In genomic region chr4:182829196-182829595, GRCh38 we compare ENCODE assay signal across 14 cellular contexts.
DNase-seq lines count a peak whose midpoint lies in the region; ATAC-seq, FAIRE-seq and TF ChIP-seq lines count a peak whose summit lies in the region.
"Had no signal": no experiment of that assay in that cellular context is flagged by ENCODE, and none has a peak within 500 bp of the region (broad histone marks: within the 10 kb centered on the region; RNA-seq: fewer than 3 reads in every experiment).

No MANE protein-coding gene starts in this region.

- H3K4me2 ChIP-seq in H1 (ENCODE audit: insufficient read depth in 1 of 2, low read depth in 2 of 2, low read length in 2 of 2) = no peak overlapping the region
- no peak overlapping the region for H3K4me2 ChIP-seq in osteoblast (ENCODE audit: insufficient read depth, low read length)
- H3K4me2 ChIP-seq: A549 had no signal

- H3K36me3 ChIP-seq in H1 (ENCODE audit: control insufficient read depth in 2 of 4, insufficient read depth in 4 of 4, low read length in 3 of 4) (no peaks in the 10 kb centered on the region), osteoblast (ENCODE audit: insufficient read depth, low read length) (no peaks in the 10 kb centered on the region)
- H3K36me3 ChIP-seq: BE2C had no signal

- no peak overlapping the region for H2BK120ac ChIP-seq in H1 (replicated peaks; ENCODE audit: low read depth, low read length)

- FAIRE-seq in GM12891 (lab: Jason Lieb, UNC) (peak; percentile 68), H1 (lab: Jason Lieb, UNC) (no peak)
- FAIRE-seq: A549 had no signal

- H3K36me3 Mint-ChIP-seq in WTC11 = peaks cover 4% of the 10 kb centered on the region; the same call in 1 of the 2 replicates
- H3K36me3 Mint-ChIP-seq: CD8-positive, alpha-beta memory T cell had no signal

- TF ChIP-seq POLR2A in GM12891 (IDR thresholded peaks at IDR 0.05; ENCODE audit: low read depth, low read length) (no peak), H1 (IDR thresholded peaks at IDR 0.05; ENCODE audit: control extremely low read depth in 1 of 2, low read depth in 2 of 2, low read length in 2 of 2) (no peak)

- TF ChIP-seq RAD21 in H1 (IDR thresholded peaks at IDR 0.05 in 1 of 2, conservative IDR thresholded peaks at IDR 0.05 in 1 of 2; ENCODE audit: low read depth in 2 of 2, low read length in 2 of 2) = no peak

- H2AFZ ChIP-seq in H1 (ENCODE audit: low read length) (peak overlapping the region; percentile 58; the same call in 1 of the 2 replicates), osteoblast (ENCODE audit: low read length) (no peak overlapping the region)

- peak overlapping the region; percentile 89 for H4K8ac ChIP-seq in H1 (ENCODE audit: extremely low read depth, insufficient read depth, low read length)

- peaks cover 6% of the 10 kb centered on the region for H3K27me3 Mint-ChIP-seq in WTC11 (ENCODE audit: low read depth)

- H3K18ac ChIP-seq in H1 (ENCODE audit: extremely low read depth, low read length) = no peak overlapping the region

- H3K27me3 ChIP-seq in H1 (replicated peaks in 1 of 4; ENCODE audit: control insufficient read depth in 3 of 4, extremely low read depth in 1 of 4, insufficient read depth in 3 of 4, low read length in 3 of 4) (no peaks in the 10 kb centered on the region), osteoblast (ENCODE audit: insufficient read depth, low read length) (peaks cover 17% of the 10 kb centered on the region)
- H3K27me3 ChIP-seq: BE2C had no signal

- H2AK5ac ChIP-seq in H1 (ENCODE audit: low read depth, low read length) = no peak overlapping the region

- no peaks in the 10 kb centered on the region for H3K23me2 ChIP-seq in H1 (ENCODE audit: low read depth, low read length)

- H3K27ac ChIP-seq in H1 (ENCODE audit: low read depth, low read length) (no peak overlapping the region), osteoblast (ENCODE audit: low read depth, low read length) (no peak overlapping the region)
- H3K27ac ChIP-seq: A549 had no signal

- H3K56ac ChIP-seq in H1 (replicated peaks; ENCODE audit: insufficient read length, low read depth, low read length) = no peak overlapping the region

- no peaks in the 10 kb centered on the region for H4K20me1 ChIP-seq in H1 (replicated peaks in 1 of 2; ENCODE audit: control insufficient read depth in 1 of 2, insufficient read depth in 2 of 2, low read length in 2 of 2)
- H4K20me1 ChIP-seq in osteoblast (ENCODE audit: insufficient read depth, low read length) = no peaks in the 10 kb centered on the region

- no peak overlapping the region for H3K4ac ChIP-seq in H1 (replicated peaks; ENCODE audit: insufficient read length, low read depth, low read length)

- no peak overlapping the region for H4K91ac ChIP-seq in H1 (replicated peaks; ENCODE audit: insufficient read length, low read length)

- no peak overlapping the region for H3K9ac ChIP-seq in H1 (replicated peaks in 1 of 4; ENCODE audit: extremely low read depth in 1 of 4, low read depth in 3 of 4, low read length in 3 of 4)

- no peak for ATAC-seq in WTC11
- ATAC-seq: A549 had no signal

- no peak overlapping the region for H3K14ac ChIP-seq in H1 (ENCODE audit: insufficient read length)

- no peak overlapping the region for H3K4me3 Mint-ChIP-seq in WTC11
- H3K4me3 Mint-ChIP-seq: CD8-positive, alpha-beta memory T cell; H9 had no signal

- H2BK15ac ChIP-seq in H1 (ENCODE audit: low read length) = peak overlapping the region; percentile 95; the same call in 1 of the 2 replicates

- DNase-seq in GM12891 (ENCODE audit: insufficient read length, low spot score) (no peak), H1 (ENCODE audit: low read depth in 1 of 2, low spot score in 2 of 2) (no peak), osteoblast (ENCODE audit: insufficient read length, low spot score, missing footprints) (peak; percentile 38), WTC11 (ENCODE audit: low spot score) (no peak), iPS-NIHi7 (ENCODE audit: extremely low spot score) (no peak)
- no peak for DNase-seq in NK-92 treated with Interleukin-12 subunit alpha and Interleukin-12 subunit beta, amount 100 ng/mL, for 24 hours (lab: John Stamatoyannopoulos, UW)
- DNase-seq: BE2C; Caco-2; CD8-positive, alpha-beta memory T cell; DND-41; GDM1; H9; IMR-90 had no signal

- no peak for TF ChIP-seq EP300 in H1 (IDR thresholded peaks at IDR 0.05; ENCODE audit: borderline replicate concordance in 1 of 2, low read depth in 2 of 2, low read length in 2 of 2)

- no peaks in the 10 kb centered on the region for H3K79me1 ChIP-seq in H1 (ENCODE audit: low read depth, low read length)

- no peak for TF ChIP-seq CTCF in H1 (IDR thresholded peaks at IDR 0.05; ENCODE audit: control extremely low read depth in 1 of 3, insufficient read depth in 1 of 3, low read depth in 1 of 3, low read length in 3 of 3)
- no peak for TF ChIP-seq CTCF in osteoblast (IDR thresholded peaks at IDR 0.05; ENCODE audit: extremely low read depth, low read depth, low read length)
- TF ChIP-seq CTCF in WTC11 (IDR thresholded peaks at IDR 0.05) = no peak

- H3K4me1 ChIP-seq in H1 (replicated peaks in 1 of 4; ENCODE audit: control insufficient read depth in 3 of 4, insufficient read depth in 4 of 4, low read length in 3 of 4) = peaks cover 0 to 8% (median 2%) of the 10 kb centered on the region in 4 experiments; a peak in 4 of 7 replicates
- H3K4me1 ChIP-seq in osteoblast (ENCODE audit: insufficient read depth, low read length) = no peaks in the 10 kb centered on the region
- H3K4me1 ChIP-seq: A549, BE2C, Caco-2 had no signal

- H3K9me3 Mint-ChIP-seq in WTC11 = peaks cover 12% of the 10 kb centered on the region

- no peak overlapping the region for H3K27ac Mint-ChIP-seq in WTC11
- H3K27ac Mint-ChIP-seq: CD8-positive, alpha-beta memory T cell had no signal

- no peak overlapping the region for H2BK12ac ChIP-seq in H1 (ENCODE audit: low read depth, low read length)

- H3K4me3 ChIP-seq in H1 (ENCODE audit: extremely low read depth in 1 of 4, insufficient read depth in 2 of 4, low read depth in 3 of 4, low read length in 4 of 4) (no peak overlapping the region), osteoblast (ENCODE audit: insufficient read depth, low read length) (no peak overlapping the region)
- H3K4me3 ChIP-seq: A549 had no signal

- H2BK20ac ChIP-seq in H1 (ENCODE audit: low read length) = no peak overlapping the region

- peaks cover 0 to 6% of the 10 kb centered on the region in 2 experiments; a peak in 2 of 4 replicates for H3K9me3 ChIP-seq in H1 (ENCODE audit: insufficient read depth in 2 of 2, low read depth in 1 of 2, low read length in 1 of 2)
- H3K9me3 ChIP-seq in osteoblast (ENCODE audit: low read depth, low read length) = no peaks in the 10 kb centered on the region
- H3K9me3 ChIP-seq: A549, BE2C, Caco-2 had no signal

- no peak overlapping the region for H3K23ac ChIP-seq in H1 (ENCODE audit: insufficient read length)

- H3K4me1 Mint-ChIP-seq in WTC11 = peaks cover 21% of the 10 kb centered on the region

- 86% methylated on average over 9 of the region's 9 CpGs; no CpG with 5 or more reads in 1 of the 2 experiments for WGBS in H1 (ENCODE audit: extremely low coverage in 1 of 2, insufficient coverage in 1 of 2, insufficient read length in 1 of 2, insufficient replicate concordance in 2 of 2, low coverage in 1 of 2, low lambda C conversion rate in 2 of 2, missing lambda C conversion rate in 1 of 2), 2 experiments

- no peak overlapping the region for H2BK5ac ChIP-seq in H1 (ENCODE audit: low read depth, low read length)

- no peak overlapping the region for H4K5ac ChIP-seq in H1 (ENCODE audit: insufficient read length, low read depth, low read length)

- CTCF ChIA-PET in H1 (lab: Charles Lee; ENCODE audit: partially characterized antibody) = interaction anchor here (0.6 to 2.4 kb wide), 7 partner anchors 9 to 95 kb away, joined by 3 to 13 read pairs (median 3); no protein-coding TSS in a partner anchor
- CTCF ChIA-PET in WTC11 (lab: Charles Lee) = interaction anchor here (1.2 to 1.5 kb wide), 4 partner anchors 9 to 96 kb away, joined by 3 to 6 read pairs (median 4); no protein-coding TSS in a partner anchor

- POLR2A ChIA-PET in H1 (lab: Charles Lee; ENCODE audit: partially characterized antibody) = no interaction called here
- POLR2A ChIA-PET in WTC11 (lab: Charles Lee) = no interaction called here

- H3K79me2 ChIP-seq in H1 (ENCODE audit: control insufficient read depth in 1 of 2, insufficient read depth in 2 of 2, low read length in 2 of 2) (no peaks in the 10 kb centered on the region), osteoblast (ENCODE audit: insufficient read depth, low read length) (no peaks in the 10 kb centered on the region)

TF ChIP-seq in GM12891, 5 proteins besides CTCF, POLR2A, EP300 and RAD21:
- TF ChIP-seq TAF1 (IDR thresholded peaks at IDR 0.05; ENCODE audit: low read depth, low read length) (no peak), POU2F2 (IDR thresholded peaks at IDR 0.05; ENCODE audit: low read depth, low read length) (no peak), PAX5 (IDR thresholded peaks at IDR 0.05; ENCODE audit: insufficient read depth, low read length, severe bottlenecking) (no peak), POLR2AphosphoS5 (IDR thresholded peaks at IDR 0.05; ENCODE audit: low read depth, low read length) (no peak), SPI1 (IDR thresholded peaks at IDR 0.05; ENCODE audit: low read depth, low read length) (no peak)
TF ChIP-seq in GM12891: peak in this region for 0.

TF ChIP-seq in H1, 55 proteins besides CTCF, POLR2A, EP300 and RAD21 (continues in another document):
- TF ChIP-seq BCL11A (IDR thresholded peaks at IDR 0.05; ENCODE audit: low read depth in 2 of 2, low read length in 2 of 2) (no peak), USF2 (IDR thresholded peaks at IDR 0.05; ENCODE audit: low read length) (no peak), TBP (IDR thresholded peaks at IDR 0.05; ENCODE audit: low read depth, low read length) (no peak), YY1 (IDR thresholded peaks at IDR 0.05; ENCODE audit: low read depth, low read length) (no peak)

TF ChIP-seq in WTC11, 78 proteins besides CTCF, POLR2A, EP300 and RAD21 (continues in another document):
- TF ChIP-seq MYBL2 (CRISPR knock-in tag; IDR thresholded peaks at IDR 0.05) = no peak
- TF ChIP-seq ZNF416 (CRISPR knock-in tag; IDR thresholded peaks at IDR 0.05) = no peak
- no peak for TF ChIP-seq NR2C2 (CRISPR knock-in tag; IDR thresholded peaks at IDR 0.05)
- no peak for TF ChIP-seq ZBTB43 (CRISPR knock-in tag; IDR thresholded peaks at IDR 0.05)
- no peak for TF ChIP-seq RELA (CRISPR knock-in tag; IDR thresholded peaks at IDR 0.05; ENCODE audit: borderline replicate concordance)
